In genomic region chr7:157693071-157693520, GRCh38 we compare ENCODE assay signal across 14 cellular contexts.
DNase-seq lines count a peak whose midpoint lies in the region; ATAC-seq and TF ChIP-seq lines count a peak whose summit lies in the region.
"Had no signal": no experiment of that assay in that cellular context is flagged by ENCODE, and none has a peak within 500 bp of the region (broad histone marks: within the 10 kb centered on the region; RNA-seq: fewer than 3 reads in every experiment).

No MANE protein-coding gene starts in this region.

- H3K27ac ChIP-seq in right cardiac atrium (ENCODE audit: low read length) (no peak overlapping the region), upper lobe of left lung (no peak overlapping the region)
- H3K27ac ChIP-seq: body of pancreas, HL-60, parathyroid adenoma, tibial artery had no signal

- H3K36me3 ChIP-seq in upper lobe of left lung = no peaks in the 10 kb centered on the region
- H3K36me3 ChIP-seq: tibial artery had no signal

- intact Hi-C loops in left ventricle myocardium superior (cut with micrococcal nuclease) = no loop called here
- intact Hi-C loops in right cardiac atrium (cut with DNase I) = no loop called here

- TF ChIP-seq POLR2A in upper lobe of left lung (IDR thresholded peaks at IDR 0.05) = no peak

- TF ChIP-seq EP300 in upper lobe of left lung (IDR thresholded peaks at IDR 0.05) = no peak

- no peak for TF ChIP-seq CTCF in upper lobe of left lung (IDR thresholded peaks at IDR 0.05)

- no peaks in the 10 kb centered on the region for H3K27me3 ChIP-seq in right cardiac atrium (ENCODE audit: control insufficient read depth, insufficient read depth)
- H3K27me3 ChIP-seq in upper lobe of left lung = peaks cover 0 to 54% (median 33%) of the 10 kb centered on the region in 4 donors

- H3K4me3 ChIP-seq in right cardiac atrium (ENCODE audit: low read length) (no peak overlapping the region), upper lobe of left lung (no peak overlapping the region)
- H3K4me3 ChIP-seq: body of pancreas had no signal

- ATAC-seq in left ventricle myocardium superior = no peak
- ATAC-seq in right cardiac atrium = no peak
- ATAC-seq in upper lobe of left lung (ENCODE audit: low FRiP score in 2 of 2) = no peak
- no peak for ATAC-seq in GM19397 (IDR thresholded peaks at IDR 0.05; ENCODE audit: unreplicated experiment)
- ATAC-seq: body of pancreas had no signal

- 2% methylated on average over 47 of the region's 47 CpGs for WGBS in right cardiac atrium
- WGBS in upper lobe of left lung, 2 donors = 2 to 7% methylated on average over 5 to 32 of the region's 47 CpGs

- H3K9me3 ChIP-seq in right cardiac atrium (ENCODE audit: control insufficient read depth, low read length) = no peaks in the 10 kb centered on the region
- no peaks in the 10 kb centered on the region for H3K9me3 ChIP-seq in upper lobe of left lung
- H3K9me3 ChIP-seq: body of pancreas had no signal

- DNase-seq in left ventricle myocardium superior = peak; percentile 31
- no peak for DNase-seq in right cardiac atrium
- DNase-seq in SK-N-DZ (ENCODE audit: low spot score) = peak; percentile 53
- peak; percentile 75 for DNase-seq in mesenteric fat pad (ENCODE audit: low spot score)
- DNase-seq in upper lobe of left lung = peak; percentile 15 to 82
- no peak for DNase-seq in activated gamma-delta T cell (lab: John Stamatoyannopoulos, UW)
- no peak for DNase-seq in AG08395 (ENCODE audit: low spot score)
- DNase-seq: NCI-H2029, NCI-H526 treated with DMSO at 0.1 percent for 48 hours had no signal

- H3K4me1 ChIP-seq in right cardiac atrium (ENCODE audit: control insufficient read depth, insufficient read depth, low read length) (no peaks in the 10 kb centered on the region), upper lobe of left lung (peaks cover 10 to 54% (median 18%) of the 10 kb centered on the region in 4 donors)
- H3K4me1 ChIP-seq: parathyroid adenoma had no signal

Comparison
In these comparisons a context has a peak if more than half of its experiments do, and no peak if none do; other contexts are left out.
1. DNase-seq: peak in left ventricle myocardium superior (single experiment), SK-N-DZ (single experiment), mesenteric fat pad (single experiment) and upper lobe of left lung (2 of 2); none in right cardiac atrium (0 of 3), activated gamma-delta T cell (single experiment) and AG08395 (single experiment).